9 cellular contexts compared by ENCODE assay signal in the genomic region with DNA sequence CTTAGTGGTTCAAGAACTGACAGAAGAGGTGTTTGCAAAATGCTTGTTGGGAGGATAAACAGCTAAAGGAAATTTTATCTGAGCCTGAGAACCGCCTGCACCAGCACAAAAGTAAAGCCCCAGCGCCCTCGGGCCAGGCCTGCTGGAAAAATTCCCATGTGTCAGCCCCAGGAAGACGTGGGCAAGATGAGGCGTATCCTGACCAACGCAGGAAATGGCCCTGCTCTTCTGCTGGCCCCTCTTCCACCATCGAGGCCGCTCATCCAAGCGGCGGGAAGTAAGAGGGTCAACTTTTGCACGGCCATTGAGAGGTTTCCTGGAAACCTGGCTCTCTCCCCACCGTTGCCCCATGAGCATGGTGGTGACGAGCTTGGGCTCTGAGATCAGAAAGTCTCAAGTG. TPM values are rescaled to one million over a fixed set of nuclear protein-coding genes. Genes with fewer than 3 reads are reported as not detected.
"Had no signal": no experiment of that assay in that cellular context is flagged by ENCODE, and none has a peak within 500 bp of the region (broad histone marks: within the 10 kb centered on the region; RNA-seq: fewer than 3 reads in every experiment).

No MANE protein-coding gene starts in this region.

- H3K4me3 ChIP-seq: GM23248, K562 had no signal

- H3K27ac ChIP-seq: GM23248 had no signal

- FAIRE-seq: H54, K562 had no signal

- DNase-seq: GM23248, GOT3, H9, HCEC 1CT, IMR-90, KG1 had no signal

- H2AFZ ChIP-seq: GM23248 had no signal

- H3K9ac ChIP-seq: GM23248 had no signal

- ATAC-seq: K562 had no signal

RNA-seq across cellular contexts. Expression of a gene that starts 39.6 kb away (rescaled TPM):
- total RNA-seq: HT1080 had no signal

RNA-seq across cellular contexts. Expression of a gene that starts 45.0 kb away (rescaled TPM):
- total RNA-seq: GM23248, H9, HT1080, IMR-90, K562 had no signal
- polyA plus RNA-seq: GM23248, IMR-90, K562 had no signal

RNA-seq across cellular contexts. Expression of a gene that starts 56.3 kb away (rescaled TPM):
- total RNA-seq: GM23248, H9, HT1080, IMR-90, K562 had no signal
- polyA plus RNA-seq: GM23248, IMR-90, K562 had no signal
